Comparison of ENCODE assay signal across 21 cellular contexts in genomic region chr11:118735203-118735602, GRCh38. TPM values are rescaled to one million over a fixed set of nuclear protein-coding genes. Genes with fewer than 3 reads are reported as not detected.
A peak's percentile ranks its signal among the peaks of the same experiment; 100 is the strongest.
DNase-seq lines count a peak whose midpoint lies in the region; ATAC-seq and TF ChIP-seq lines count a peak whose summit lies in the region.
"Had no signal": no experiment of that assay in that cellular context is flagged by ENCODE, and none has a peak within 500 bp of the region (broad histone marks: within the 10 kb centered on the region; RNA-seq: fewer than 3 reads in every experiment).

No MANE protein-coding gene starts in this region.

- no peaks in the 10 kb centered on the region for H3K27me3 ChIP-seq in trophoblast cell (ENCODE audit: insufficient read depth, low read length)
- no peaks in the 10 kb centered on the region for H3K27me3 ChIP-seq in ovary

- no peak overlapping the region for H2AFZ ChIP-seq in trophoblast cell (ENCODE audit: insufficient read depth, low read length, poor library complexity)

- H2BK120ac ChIP-seq in trophoblast cell (ENCODE audit: insufficient read depth, low read length, poor library complexity): no peak overlapping the region

- no peaks in the 10 kb centered on the region for H3K79me2 ChIP-seq in trophoblast cell (ENCODE audit: control insufficient read depth, insufficient read depth, low read length, poor library complexity)

- H3K36me3 Mint-ChIP-seq in WTC11: peaks cover 70% of the 10 kb centered on the region

- no peak overlapping the region for H2AK5ac ChIP-seq in trophoblast cell (ENCODE audit: low read length)

- H3K4ac ChIP-seq in trophoblast cell (ENCODE audit: low read depth, low read length): no peak overlapping the region

- TF ChIP-seq CTCF in WTC11 (IDR thresholded peaks at IDR 0.05): no peak
- no peak for TF ChIP-seq CTCF in epithelial cell of esophagus (IDR thresholded peaks at IDR 0.05; ENCODE audit: insufficient read depth, low read depth, low read length, missing control alignments)
- no peak for TF ChIP-seq CTCF in ovary (IDR thresholded peaks at IDR 0.05)

- no peak overlapping the region for H2BK12ac ChIP-seq in trophoblast cell (ENCODE audit: low read length)

- no peak for TF ChIP-seq EP300 in ovary (IDR thresholded peaks at IDR 0.05)

- no CpG with 5 or more reads among the region's 2 CpGs for WGBS in trophoblast cell (ENCODE audit: extremely low coverage, insufficient coverage, insufficient read length)
- 73 to 89% (median 89%) methylated on average over 2 of the region's 2 CpGs for WGBS in ovary, 3 donors

- H3K4me3 ChIP-seq in epithelial cell of esophagus (ENCODE audit: low read length) (no peak overlapping the region), trophoblast cell (ENCODE audit: low read depth, low read length) (no peak overlapping the region), ovary (no peak overlapping the region)
- H3K4me3 ChIP-seq: A549 had no signal

- no peak overlapping the region for H3K9ac ChIP-seq in trophoblast cell (ENCODE audit: low read length)

- DNase-seq in DMS53 (lab: John Stamatoyannopoulos, UW): peak; percentile 21
- DNase-seq in DMS53 treated with DMSO at 0.1 percent for 48 hours (lab: John Stamatoyannopoulos, UW; ENCODE audit: unreplicated experiment): no peak
- DNase-seq in WTC11 (ENCODE audit: low spot score): no peak
- DNase-seq in epithelial cell of esophagus (ENCODE audit: low read depth): peak; percentile 58
- DNase-seq in trophoblast cell: peak; percentile 39 to 46
- DNase-seq in HuH-7 (ENCODE audit: low spot score): no peak
- no peak for DNase-seq in ovary
- DNase-seq: AML-193; Caco-2; CD4-positive, alpha-beta T cell; DMS79 treated with DMSO at 0.1 percent for 48 hours; GF-D8; H9; KG1 had no signal

- no peak overlapping the region for H4K91ac ChIP-seq in trophoblast cell (ENCODE audit: low read depth, low read length)

- H4K8ac ChIP-seq in trophoblast cell (ENCODE audit: low read depth, low read length): no peak overlapping the region

- no peak overlapping the region for H3K14ac ChIP-seq in trophoblast cell (ENCODE audit: low read length)

- no peak overlapping the region for H2BK5ac ChIP-seq in trophoblast cell (ENCODE audit: low read depth, low read length, poor library complexity)

- POLR2A ChIA-PET in WTC11 (lab: Charles Lee): interaction anchor here (0.6 kb wide), 1 partner anchor 50 kb away, joined by 4 read pairs; no protein-coding TSS in a partner anchor

- H3K79me1 ChIP-seq in trophoblast cell (ENCODE audit: low read length): peaks cover under 1% of the 10 kb centered on the region

- peaks cover 29% of the 10 kb centered on the region for H3K9me3 Mint-ChIP-seq in WTC11
- H3K9me3 Mint-ChIP-seq: CD4-positive, alpha-beta T cell had no signal

- intact Hi-C loops in ovary (cut with DNase I): no loop called here

- no peak overlapping the region for H3K27ac ChIP-seq in trophoblast cell (ENCODE audit: low read depth, low read length)
- no peak overlapping the region for H3K27ac ChIP-seq in ovary
- H3K27ac ChIP-seq: 22Rv1, A549, C4-2B had no signal

- H3K9me3 ChIP-seq in trophoblast cell (ENCODE audit: insufficient read depth, low read depth, low read length): no peaks in the 10 kb centered on the region
- H3K9me3 ChIP-seq in ovary: no peaks in the 10 kb centered on the region
- H3K9me3 ChIP-seq: A549 had no signal

- no peak overlapping the region for H3K4me2 ChIP-seq in trophoblast cell (ENCODE audit: low read length)
- H3K4me2 ChIP-seq: A549 had no signal

- H3K27me3 Mint-ChIP-seq in WTC11 (ENCODE audit: low read depth): peaks cover 5% of the 10 kb centered on the region
- H3K27me3 Mint-ChIP-seq: CD4-positive, alpha-beta T cell had no signal

- ATAC-seq in WTC11 (no peak), GM18861 (IDR thresholded peaks at IDR 0.05; ENCODE audit: unreplicated experiment) (no peak)
- ATAC-seq: A549 had no signal

- H3K23ac ChIP-seq in trophoblast cell (ENCODE audit: low read length): no peak overlapping the region

- no peak for TF ChIP-seq POLR2A in ovary (IDR thresholded peaks at IDR 0.05)

- CTCF ChIA-PET in WTC11 (lab: Charles Lee): interaction anchor here (2.5 kb wide), 1 partner anchor 45 kb away, joined by 11 read pairs; no protein-coding TSS in a partner anchor

- H3K4me3 Mint-ChIP-seq in WTC11: no peak overlapping the region
- H3K4me3 Mint-ChIP-seq: CD4-positive, alpha-beta T cell; H9 had no signal

- no peak overlapping the region for H4K12ac ChIP-seq in trophoblast cell (ENCODE audit: low read depth, low read length)

- peak overlapping the region; percentile 53 for H3K27ac Mint-ChIP-seq in WTC11
- H3K27ac Mint-ChIP-seq: CD4-positive, alpha-beta T cell; IgD-negative memory B cell had no signal

- H3K36me3 ChIP-seq in trophoblast cell (ENCODE audit: control insufficient read depth in 1 of 2, insufficient read depth in 2 of 2, low read length in 2 of 2) (peaks cover 0 to 5% of the 10 kb centered on the region in 2 experiments), ovary (no peaks in the 10 kb centered on the region)

- H3K4me1 ChIP-seq in trophoblast cell (ENCODE audit: control insufficient read depth in 1 of 2, insufficient read depth in 2 of 2, low read length in 2 of 2) (peaks cover 5% of the 10 kb centered on the region in 2 experiments), ovary (ENCODE audit: insufficient read depth) (no peaks in the 10 kb centered on the region)
- H3K4me1 ChIP-seq: A549 had no signal

- peaks cover 28% of the 10 kb centered on the region for H3K4me1 Mint-ChIP-seq in WTC11

- no peak overlapping the region for H3K18ac ChIP-seq in trophoblast cell (ENCODE audit: low read length)

TF ChIP-seq in WTC11, 78 proteins besides CTCF, POLR2A, EP300 and RAD21:
- TF ChIP-seq MXD4 (CRISPR knock-in tag; IDR thresholded peaks at IDR 0.05; ENCODE audit: borderline replicate concordance) (no peak), TCF7 (CRISPR knock-in tag; IDR thresholded peaks at IDR 0.05; ENCODE audit: low read depth) (no peak), E2F1 (CRISPR knock-in tag; IDR thresholded peaks at IDR 0.05) (no peak), ATF3 (CRISPR knock-in tag; conservative IDR thresholded peaks at IDR 0.05) (no peak), ELF4 (CRISPR knock-in tag; IDR thresholded peaks at IDR 0.05; ENCODE audit: low read depth) (no peak), ZNF263 (CRISPR knock-in tag; IDR thresholded peaks at IDR 0.05; ENCODE audit: low read depth) (no peak), IRF1 (CRISPR knock-in tag; IDR thresholded peaks at IDR 0.05) (no peak)

RNA-seq across cellular contexts. Expression of gene TREH, which starts 55.8 kb away (rescaled TPM):
- total RNA-seq in WTC11 (2021) (0.09 TPM in 1 of 3 replicates, not detected in the others), ovary (under 1 TPM in 1 of 7 donors, not detected in 6; 0.10 TPM)
- polyA plus RNA-seq in trophoblast cell (2013): 0.33 and 0.39 TPM in 2 replicates
- polyA plus RNA-seq in ovary: under 1 TPM in 1 of 2 donors, not detected in 1; 0.48 TPM
- total RNA-seq: Caco-2; CD4-positive, alpha-beta T cell; H1; H9 had no signal
- polyA plus RNA-seq: BJ, IgD-negative memory B cell had no signal

RNA-seq across cellular contexts. Expression of gene DDX6, which starts 55.8 kb away (rescaled TPM):
- total RNA-seq in WTC11 (2021): 151 to 167 TPM (median 166 TPM) in 3 replicates
- polyA plus RNA-seq in trophoblast cell (2013): 102 and 104 TPM in 2 replicates
- total RNA-seq in ovary: 100 to 1,000 TPM in 5 of 7 donors, 10 to 100 TPM in 2; 81.6 to 212 (median 158) TPM
- polyA plus RNA-seq in ovary: 10 to 100 TPM; 33.9 to 80.6 TPM

Comparison
In these comparisons a context has a peak if more than half of its experiments do, and no peak if none do; other contexts are left out.
1. DNase-seq: peak in DMS53 (single experiment), epithelial cell of esophagus (single experiment) and trophoblast cell (2 of 2); none in DMS53 treated with DMSO at 0.1 percent for 48 hours (single experiment), WTC11 (single experiment), HuH-7 (single experiment) and ovary (0 of 5).